Comparison of ENCODE assay signal across 8 cellular contexts in the genomic region with DNA sequence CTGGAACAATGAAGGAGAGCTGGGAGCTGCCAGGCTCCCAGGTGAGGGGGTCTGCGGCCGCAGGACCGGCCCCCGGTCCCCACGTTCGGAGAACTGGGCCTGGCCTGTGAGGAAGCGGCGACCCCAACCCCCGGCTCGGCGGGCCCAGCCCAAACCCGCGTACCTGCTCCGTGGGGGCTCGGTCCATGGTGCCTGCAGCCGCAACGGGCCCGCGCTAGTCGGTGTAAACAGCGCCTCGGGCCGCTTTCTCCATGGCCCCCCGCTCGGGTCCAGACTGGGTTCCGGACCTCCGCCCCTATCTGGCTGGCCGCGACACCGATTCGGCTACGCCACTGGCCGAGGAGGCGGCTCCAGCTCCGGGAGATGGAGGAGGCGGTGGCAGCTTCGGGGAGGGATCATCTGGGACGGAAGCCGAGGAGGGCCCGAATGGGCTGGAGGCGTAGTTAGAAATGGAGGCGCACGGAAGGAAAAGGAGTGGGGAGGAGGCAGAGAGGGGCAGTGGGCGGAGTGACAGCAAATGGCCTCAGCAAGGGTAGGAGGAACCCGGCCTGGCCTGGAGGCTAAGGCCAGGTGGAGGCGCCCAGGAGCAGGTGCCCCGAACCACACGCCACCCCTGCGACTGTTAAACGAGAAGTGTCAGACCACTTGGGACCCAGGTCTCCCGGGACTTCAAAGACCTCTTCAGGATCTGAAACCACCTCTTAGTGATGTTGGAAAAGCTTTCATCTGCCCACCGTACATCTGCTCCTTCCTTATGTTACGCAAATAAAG. TPM values are rescaled to one million over a fixed set of nuclear protein-coding genes. Genes with fewer than 3 reads are reported as not detected.
DNase-seq lines count a peak whose midpoint lies in the region; ATAC-seq, FAIRE-seq and TF ChIP-seq lines count a peak whose summit lies in the region.

TSS of gene SECISBP2L (minus strand) at position 334 of the 771 bp plus-strand sequence. CDS start at position 187, 147 bp downstream.

- peak within 1 kb of the TSS; percentile 79 for H3K27ac ChIP-seq in psoas muscle

- intact Hi-C loops in left ventricle myocardium superior (cut with micrococcal nuclease) = no loop called here
- intact Hi-C loops in psoas muscle (cut with DNase I) = loop anchor here in 1 of 2 donors (5.0 kb wide), 1 partner anchor 576 kb away; the partner anchor contains the start of genes DTWD1 and FAM227B

- no peaks in the 10 kb centered on the region for H3K9me3 Mint-ChIP-seq in T-helper 1 cell treated with Interleukin-12 subunit alpha and Interleukin-12 subunit beta and Interleukin-4 antibody, amounts not matched to agents 30 μg/mL and 1 μg/mL, for 36 hours

- in situ Hi-C loops in GM13977 (cut with MboI; ENCODE audit: low pct_unique_long_range_greater_than_20kb, low sequenced_read_pairs, unreplicated experiment) = no loop called here

- TF ChIP-seq CTCF in GM13977 (IDR thresholded peaks at IDR 0.05; ENCODE audit: extremely low read depth, insufficient read depth, missing control alignments) (peak; percentile 75), psoas muscle (IDR thresholded peaks at IDR 0.05) (no peak)

- H3K4me3 ChIP-seq in psoas muscle = peak within 1 kb of the TSS; percentile 95

- no peaks in the 10 kb centered on the region for H3K27me3 Mint-ChIP-seq in T-helper 1 cell treated with Interleukin-12 subunit alpha and Interleukin-12 subunit beta and Interleukin-4 antibody, amounts not matched to agents 30 μg/mL and 1 μg/mL, for 36 hours (ENCODE audit: low read depth)

- peaks cover 24% of the 10 kb centered on the region for H3K4me1 Mint-ChIP-seq in T-helper 1 cell treated with Interleukin-12 subunit alpha and Interleukin-12 subunit beta and Interleukin-4 antibody, amounts not matched to agents 30 μg/mL and 1 μg/mL, for 36 hours (ENCODE audit: low read depth)

- no peaks in the 10 kb centered on the region for H3K9me3 ChIP-seq in psoas muscle

- H3K4me3 Mint-ChIP-seq in T-helper 1 cell treated with Interleukin-12 subunit alpha and Interleukin-12 subunit beta and Interleukin-4 antibody, amounts not matched to agents 30 μg/mL and 1 μg/mL, for 36 hours = peak within 1 kb of the TSS; percentile 95

- H3K4me1 ChIP-seq in psoas muscle = peaks cover 17% of the 10 kb centered on the region

- H3K27me3 ChIP-seq in psoas muscle (ENCODE audit: insufficient read depth in 3 of 3, low read length in 2 of 3) = no peaks in the 10 kb centered on the region

- DNase-seq in GM13977 (ENCODE audit: low spot score) = peak; percentile 94
- peak; percentile 94 for DNase-seq in NCI-H146 (lab: John Stamatoyannopoulos, UW)
- peak; percentile 45 to 95 (median 89) for DNase-seq in amygdala (lab: John Stamatoyannopoulos, UW)
- DNase-seq in left ventricle myocardium superior = peak; percentile 94
- peak; percentile 92 to 95 for DNase-seq in psoas muscle
- DNase-seq in urothelium cell line (ENCODE audit: low spot score) = peak; percentile 89

- H3K36me3 ChIP-seq in psoas muscle (ENCODE audit: insufficient read depth in 1 of 2, low read depth in 1 of 2) = no peaks in the 10 kb centered on the region

- H3K36me3 Mint-ChIP-seq in T-helper 1 cell treated with Interleukin-12 subunit alpha and Interleukin-12 subunit beta and Interleukin-4 antibody, amounts not matched to agents 30 μg/mL and 1 μg/mL, for 36 hours (ENCODE audit: low read depth) = peaks cover 2% of the 10 kb centered on the region

- H3K27ac Mint-ChIP-seq in T-helper 1 cell treated with Interleukin-12 subunit alpha and Interleukin-12 subunit beta and Interleukin-4 antibody, amounts not matched to agents 30 μg/mL and 1 μg/mL, for 36 hours = peak within 1 kb of the TSS; percentile 89

- peak; percentile 96 for ATAC-seq in HG02870 (IDR thresholded peaks at IDR 0.05; ENCODE audit: unreplicated experiment)
- peak; percentile 99 for ATAC-seq in left ventricle myocardium superior
- ATAC-seq in psoas muscle = peak; percentile 98 to 99 (median 99)

- WGBS in psoas muscle, 3 donors = 1 to 2% (median 1%) methylated on average over 50 to 53 of the region's 53 CpGs

- FAIRE-seq in urothelium cell line (lab: Jason Lieb, UNC) = no peak

RNA-seq across cellular contexts. Expression of gene SECISBP2L, which starts in this region (rescaled TPM):
- total RNA-seq in left ventricle myocardium superior (42.7 TPM), psoas muscle (10 to 100 TPM; 22.0 to 31.9 (median 29.4) TPM)
- 10 to 100 TPM in 1 of 3 donors, 1 to 10 TPM in 2; 4.5 to 15.3 (median 4.8) TPM for polyA plus RNA-seq in psoas muscle

Comparison
In these comparisons a context has a peak if more than half of its experiments do, and no peak if none do; other contexts are left out.
1. Peak in every context shown above with its lines: DNase-seq, ATAC-seq, H3K4me3 ChIP-seq and H3K27ac ChIP-seq.